28 cellular contexts compared by ENCODE assay signal in the genomic region with DNA sequence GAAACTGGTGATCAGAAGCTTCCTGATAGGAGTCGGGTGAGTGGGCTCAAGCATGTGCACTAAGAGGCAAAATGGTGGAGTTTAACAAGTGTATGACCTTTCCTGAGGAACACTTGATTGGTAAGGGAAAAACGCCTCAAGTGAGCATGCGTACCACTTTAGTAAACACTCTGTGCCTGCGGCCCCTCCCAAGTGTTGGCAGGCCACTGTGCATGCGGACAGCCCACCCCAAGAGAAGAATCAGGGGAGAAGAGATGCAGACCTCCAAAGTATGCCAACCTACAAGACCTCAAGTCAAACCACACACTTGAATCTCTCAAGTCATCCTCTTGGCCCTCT.
"Had no signal": no experiment of that assay in that cellular context is flagged by ENCODE, and none has a peak within 500 bp of the region (broad histone marks: within the 10 kb centered on the region; RNA-seq: fewer than 3 reads in every experiment).

No MANE protein-coding gene starts in this region.

- H3K36me3 Mint-ChIP-seq: neural progenitor cell, type B pancreatic cell had no signal

- H3K4me3 ChIP-seq: colonic mucosa, esophagus muscularis mucosa, heart right ventricle, lung, neural progenitor cell, prostate gland, right atrium auricular region, smooth muscle cell, stomach, thyroid gland had no signal

- H3K9me3 ChIP-seq: colonic mucosa, esophagus muscularis mucosa, heart right ventricle, prostate gland, right atrium auricular region, stomach, thyroid gland had no signal

- H3K4me2 ChIP-seq: smooth muscle cell had no signal

- H3K27me3 ChIP-seq: colonic mucosa, esophagus muscularis mucosa, heart right ventricle, neural progenitor cell, right atrium auricular region, stomach, thyroid gland had no signal

- H3K9ac ChIP-seq: neural progenitor cell had no signal

- H3K4me1 Mint-ChIP-seq: memory B cell; naive thymus-derived CD4-positive, alpha-beta T cell had no signal

- H3K4me1 ChIP-seq: colonic mucosa, esophagus muscularis mucosa, prostate gland, right atrium auricular region, stomach had no signal

- H3K27me3 Mint-ChIP-seq: dendritic cell treated with granulocyte-macrophage colony-stimulating factor and Interleukin-4, amounts not matched to agents 40 ng/mL and 50 ng/mL, for 4 days; memory B cell; naive thymus-derived CD4-positive, alpha-beta T cell; type B pancreatic cell had no signal

- H3K36me3 ChIP-seq: colonic mucosa, esophagus muscularis mucosa, heart right ventricle, neural progenitor cell, prostate gland, right atrium auricular region, stomach, thyroid gland had no signal

- ATAC-seq: heart right ventricle; left lobe of liver; naive thymus-derived CD4-positive, alpha-beta T cell; sciatic nerve had no signal

- H3K9me3 Mint-ChIP-seq: dendritic cell treated with granulocyte-macrophage colony-stimulating factor and Interleukin-4, amounts not matched to agents 40 ng/mL and 50 ng/mL, for 4 days; memory B cell; naive thymus-derived CD4-positive, alpha-beta T cell; nephron; neural progenitor cell; type B pancreatic cell had no signal

- H3K27ac Mint-ChIP-seq: dendritic cell treated with granulocyte-macrophage colony-stimulating factor and Interleukin-4, amounts not matched to agents 40 ng/mL and 50 ng/mL, for 4 days; memory B cell; naive thymus-derived CD4-positive, alpha-beta T cell; nephron; neural progenitor cell; type B pancreatic cell had no signal

- H2AFZ ChIP-seq: neural progenitor cell had no signal

- H3K27ac ChIP-seq: colonic mucosa, esophagus muscularis mucosa, heart right ventricle, neural progenitor cell, prostate gland, right atrium auricular region, stomach, thyroid gland had no signal

- DNase-seq: colonic mucosa; effector CD8-positive, alpha-beta T cell; foreskin melanocyte; glutamatergic neuron; heart right ventricle; hippocampal formation; kidney; midbrain; naive thymus-derived CD4-positive, alpha-beta T cell; stimulated activated CD4-positive, alpha-beta T cell treated with anti-CD3 and anti-CD28 coated beads, Interleukin-12 subunit alpha, Interleukin-12 subunit beta, amount 100 ng/mL, for 4 hours; stimulated activated CD4-positive, alpha-beta T cell treated with anti-CD3 and anti-CD28 coated beads, Interleukin-1b, Interleukin-23, amount 100 ng/mL, for 48 hours; stimulated activated CD4-positive, alpha-beta T cell treated with anti-CD3 and anti-CD28 coated beads, Interleukin-4, amount 100 ng/mL, for 1 hour; stimulated activated CD8-positive, alpha-beta memory T cell treated with anti-CD3 and anti-CD28 coated beads, Interleukin-4, amount 100 ng/mL, for 48 hours; stimulated activated naive CD4-positive, alpha-beta T cell treated with Interleukin-2 at 50 U/mL for 16 hours; stomach; thyroid gland had no signal

- H3K4me3 Mint-ChIP-seq: dendritic cell treated with granulocyte-macrophage colony-stimulating factor and Interleukin-4, amounts not matched to agents 40 ng/mL and 50 ng/mL, for 4 days; memory B cell; naive thymus-derived CD4-positive, alpha-beta T cell; nephron; neural progenitor cell; type B pancreatic cell had no signal
